Comparison of ENCODE assay signal across 8 cellular contexts in the genomic region with DNA sequence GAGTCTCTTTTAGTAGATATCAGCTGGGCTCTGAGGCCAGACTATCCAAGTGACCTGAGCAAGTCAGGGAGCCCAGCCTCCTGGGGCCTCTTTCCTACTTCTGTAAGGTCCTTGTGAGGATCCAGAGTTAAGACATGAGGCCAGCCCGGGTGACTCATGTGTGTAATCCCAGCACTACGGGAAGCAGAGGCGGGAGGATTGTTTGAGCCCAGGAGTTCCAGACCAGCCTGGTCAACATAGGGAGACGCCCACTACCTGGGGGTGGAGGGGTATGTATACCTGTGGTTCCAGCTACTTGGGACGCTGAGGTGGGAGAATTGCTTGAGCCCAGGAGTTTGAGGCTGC. TPM values are rescaled to one million over a fixed set of nuclear protein-coding genes. Genes with fewer than 3 reads are reported as not detected.
DNase-seq lines count a peak whose midpoint lies in the region; ATAC-seq and TF ChIP-seq lines count a peak whose summit lies in the region.

No MANE protein-coding gene starts in this region.

- H3K4me3 ChIP-seq in HAP-1: peak overlapping the region; percentile 30; the same call in 1 of the 2 replicates
- H3K4me3 ChIP-seq in right cardiac atrium (ENCODE audit: low read length): no peak overlapping the region
- peak overlapping the region; percentile 58 for H3K4me3 ChIP-seq in smooth muscle cell

- H3K79me2 ChIP-seq in smooth muscle cell (ENCODE audit: low read depth): no peaks in the 10 kb centered on the region

- WGBS in right cardiac atrium: 53% methylated on average over 5 of the region's 5 CpGs
- 6% methylated on average over 5 of the region's 5 CpGs for WGBS in smooth muscle cell (ENCODE audit: low lambda C conversion rate)

- no peak overlapping the region for H3K27ac ChIP-seq in right cardiac atrium (ENCODE audit: low read length)
- peak overlapping the region; percentile 72 for H3K27ac ChIP-seq in smooth muscle cell (ENCODE audit: low read depth)

- no peaks in the 10 kb centered on the region for H3F3A ChIP-seq in smooth muscle cell (ENCODE audit: low read depth)

- H3K9me3 Mint-ChIP-seq in activated B cell treated with CpG ODN at 0.5 μM for 24 hours: no peaks in the 10 kb centered on the region

- H3K9ac ChIP-seq in smooth muscle cell (ENCODE audit: low read depth): no peak overlapping the region

- H3K27me3 ChIP-seq in HAP-1 (ENCODE audit: low read depth): no peaks in the 10 kb centered on the region
- H3K27me3 ChIP-seq in right cardiac atrium (ENCODE audit: control insufficient read depth, insufficient read depth): no peaks in the 10 kb centered on the region
- no peaks in the 10 kb centered on the region for H3K27me3 ChIP-seq in smooth muscle cell (ENCODE audit: low read depth)

- H3K4me1 Mint-ChIP-seq in activated B cell treated with CpG ODN at 0.5 μM for 24 hours: peaks cover 17% of the 10 kb centered on the region

- no peaks in the 10 kb centered on the region for H3K9me3 ChIP-seq in HAP-1
- no peaks in the 10 kb centered on the region for H3K9me3 ChIP-seq in right cardiac atrium (ENCODE audit: control insufficient read depth, low read length)
- no peaks in the 10 kb centered on the region for H3K9me3 ChIP-seq in smooth muscle cell (replicated peaks; ENCODE audit: low read depth)

- no peaks in the 10 kb centered on the region for H3K27me3 Mint-ChIP-seq in activated B cell treated with CpG ODN at 0.5 μM for 24 hours

- H3K4me2 ChIP-seq in smooth muscle cell: peak overlapping the region; percentile 96

- POLR2A ChIA-PET in activated B cell treated with CpG ODN at 0.5 μM for 24 hours (lab: Charles Lee): interaction anchor here (0.5 to 1.8 kb wide), 6 partner anchors 37 to 286 kb away, joined by 3 to 9 read pairs (median 5); partner anchors contain the start of gene POLA2

- no peaks in the 10 kb centered on the region for H3K36me3 ChIP-seq in HAP-1 (replicated peaks)
- no peaks in the 10 kb centered on the region for H3K36me3 ChIP-seq in smooth muscle cell (ENCODE audit: low read depth)

- DNase-seq in HAP-1 (ENCODE audit: low spot score in 2 of 2): peak in 1 of 2 experiments; percentile 37
- DNase-seq in activated B cell treated with CpG ODN at 0.5 μM for 24 hours: no peak
- peak in 2 of 3 donors; percentile 64 to 73 for DNase-seq in right cardiac atrium
- DNase-seq in smooth muscle cell (lab: John Stamatoyannopoulos, UW; ENCODE audit: unreplicated experiment): peak; percentile 23
- DNase-seq in posterior vena cava (ENCODE audit: low spot score): no peak
- no peak for DNase-seq in AML-193 (lab: John Stamatoyannopoulos, UW)

- intact Hi-C loops in activated B cell treated with CpG ODN at 0.5 μM for 24 hours (cut with micrococcal nuclease): loop anchor here (1.0 kb wide), 3 partner anchors 41 to 105 kb away; no protein-coding TSS in a partner anchor
- intact Hi-C loops in right cardiac atrium (cut with DNase I): no loop called here
- intact Hi-C loops in posterior vena cava (cut with DNase I): no loop called here

- in situ Hi-C loops in HAP-1 (cut with MboI; ENCODE audit: low sequenced_read_pairs): no loop called here

- TF ChIP-seq CTCF in activated B cell treated with CpG ODN at 0.5 μM for 24 hours (IDR thresholded peaks at IDR 0.05) (no peak), smooth muscle cell (IDR thresholded peaks at IDR 0.05; ENCODE audit: borderline replicate concordance, insufficient read depth, poor library complexity, severe bottlenecking) (no peak)

- H3K27ac Mint-ChIP-seq in activated B cell treated with CpG ODN at 0.5 μM for 24 hours: no peak overlapping the region

- peaks cover 13% of the 10 kb centered on the region for H3K4me1 ChIP-seq in HAP-1
- peaks cover 6% of the 10 kb centered on the region for H3K4me1 ChIP-seq in right cardiac atrium (ENCODE audit: control insufficient read depth, insufficient read depth, low read length)
- peaks cover 11% of the 10 kb centered on the region for H3K4me1 ChIP-seq in smooth muscle cell (ENCODE audit: low read depth)

- H3K4me3 Mint-ChIP-seq in activated B cell treated with CpG ODN at 0.5 μM for 24 hours: peak overlapping the region; percentile 83

- no peaks in the 10 kb centered on the region for H3K36me3 Mint-ChIP-seq in activated B cell treated with CpG ODN at 0.5 μM for 24 hours (ENCODE audit: low read depth)

- CTCF ChIA-PET in activated B cell treated with CpG ODN at 0.5 μM for 24 hours (lab: Charles Lee): interaction anchor here (0.7 to 4.2 kb wide), 13 partner anchors 13 to 1104 kb away, joined by 3 to 45 read pairs (median 5); partner anchors contain the start of genes CAPN1, CDC42EP2, DPF2 and POLA2

- H2AFZ ChIP-seq in smooth muscle cell (ENCODE audit: low read depth): peak overlapping the region; percentile 79

- no peaks in the 10 kb centered on the region for H4K20me1 ChIP-seq in smooth muscle cell (ENCODE audit: low read depth)

- ATAC-seq in activated B cell treated with CpG ODN at 0.5 μM for 24 hours (ENCODE audit: low read depth) (no peak), right cardiac atrium (peak; percentile 56 to 84), GM21526 (IDR thresholded peaks at IDR 0.05; ENCODE audit: low FRiP score, unreplicated experiment) (no peak), GM18517 (IDR thresholded peaks at IDR 0.05; ENCODE audit: unreplicated experiment) (no peak)

RNA-seq across cellular contexts. Expression of gene POLA2, which starts 36.9 kb away (rescaled TPM):
- total RNA-seq in activated B cell treated with CpG ODN at 0.5 μM for 24 hours: 37.1 and 43.4 TPM in 2 replicates
- 10 to 100 TPM in 1 of 4 donors, 1 to 10 TPM in 3; 5.8 to 13.1 (median 7.5) TPM for total RNA-seq in right cardiac atrium
- 5.7 TPM for polyA plus RNA-seq in right cardiac atrium
- total RNA-seq in smooth muscle cell: 2.5 and 4.4 TPM in 2 replicates
- polyA plus RNA-seq in smooth muscle cell: 8.4 and 9.2 TPM in 2 replicates
- 1 to 10 TPM; 6.0 to 6.1 TPM for total RNA-seq in posterior vena cava

RNA-seq across cellular contexts. Expression of gene CAPN1, which starts 43.2 kb away (rescaled TPM):
- total RNA-seq in activated B cell treated with CpG ODN at 0.5 μM for 24 hours (239 and 260 TPM in 2 replicates), right cardiac atrium (100 to 1,000 TPM in 2 of 4 donors, 10 to 100 TPM in 2; 95.7 to 102 (median 98.8) TPM), smooth muscle cell (93.0 and 126 TPM in 2 replicates), posterior vena cava (100 to 1,000 TPM; 142 to 144 TPM)
- polyA plus RNA-seq in right cardiac atrium (74.4 TPM), smooth muscle cell (109 and 149 TPM in 2 replicates)

RNA-seq across cellular contexts. Expression of gene SPDYC, which starts 54.9 kb away (rescaled TPM):
- not detected in 2 replicates for total RNA-seq in activated B cell treated with CpG ODN at 0.5 μM for 24 hours
- total RNA-seq in right cardiac atrium: not detected
- not detected for polyA plus RNA-seq in right cardiac atrium
- not detected in 2 replicates for total RNA-seq in smooth muscle cell
- polyA plus RNA-seq in smooth muscle cell: not detected in 2 replicates
- total RNA-seq in posterior vena cava: not detected

Comparison
In these comparisons a context has a peak if more than half of its experiments do, and no peak if none do; other contexts are left out.
1. DNase-seq: peak in right cardiac atrium (2 of 3) and smooth muscle cell (single experiment); none in activated B cell treated with CpG ODN at 0.5 μM for 24 hours (single experiment), posterior vena cava (single experiment) and AML-193 (0 of 2).
2. ATAC-seq: peak in right cardiac atrium (2 of 2); none in activated B cell treated with CpG ODN at 0.5 μM for 24 hours (single experiment), GM21526 (single experiment) and GM18517 (single experiment).